In genomic region chr1:161718559-161719324, GRCh38 we compare ENCODE assay signal across 13 cellular contexts. TPM values are rescaled to one million over a fixed set of nuclear protein-coding genes. Genes with fewer than 3 reads are reported as not detected.
A peak's percentile ranks its signal among the peaks of the same experiment; 100 is the strongest.
DNase-seq lines count a peak whose midpoint lies in the region; ATAC-seq and TF ChIP-seq lines count a peak whose summit lies in the region.
"Had no signal": no experiment of that assay in that cellular context is flagged by ENCODE, and none has a peak within 500 bp of the region (broad histone marks: within the 10 kb centered on the region; RNA-seq: fewer than 3 reads in every experiment).

No MANE protein-coding gene starts in this region.

- no peaks in the 10 kb centered on the region for H3K36me3 ChIP-seq in A673 (ENCODE audit: insufficient read depth, low read length, poor library complexity, severe bottlenecking)
- H3K36me3 ChIP-seq: gastrocnemius medialis had no signal

- no peaks in the 10 kb centered on the region for H3K9me3 ChIP-seq in A673 (ENCODE audit: low read depth, low read length, poor library complexity, severe bottlenecking)
- H3K9me3 ChIP-seq: gastrocnemius medialis had no signal

- peak; percentile 55 for ATAC-seq in GM19025 (IDR thresholded peaks at IDR 0.05; ENCODE audit: low read depth, unreplicated experiment)
- peak; percentile 46 for ATAC-seq in HG02623 (IDR thresholded peaks at IDR 0.05; ENCODE audit: unreplicated experiment)
- ATAC-seq in left lobe of liver, result no peak
- ATAC-seq: gastrocnemius medialis, right cardiac atrium had no signal

- CTCF ChIA-PET in A673 (lab: Charles Lee), result no interaction called here

- intact Hi-C loops in A673 (cut with micrococcal nuclease; ENCODE audit: unreplicated experiment), result no loop called here

- BruUV-seq in A673 (replicated peaks; lab: Mats Ljungman, UMichigan), result no TSS peak

- TF ChIP-seq CTCF in A673 (conservative IDR thresholded peaks at IDR 0.05; ENCODE audit: low read depth, low read length), result no peak

- DNase-seq in NAMALWA (ENCODE audit: low spot score) (peak; percentile 93), renal cortical epithelial cell (ENCODE audit: low read depth) (peak; percentile 23), left lobe of liver (ENCODE audit: low spot score) (no peak), NCI-H1105 (lab: John Stamatoyannopoulos, UW) (no peak), A673 (ENCODE audit: low spot score) (no peak)
- DNase-seq: gastrocnemius medialis, H7, mammary epithelial cell, NCI-H446 treated with DMSO at 0.1 percent for 48 hours, right cardiac atrium had no signal

- H3K4me3 ChIP-seq in A673 (ENCODE audit: low read depth, low read length, poor library complexity, severe bottlenecking), result no peak overlapping the region
- H3K4me3 ChIP-seq: gastrocnemius medialis had no signal

- POLR2A ChIA-PET in A673 (lab: Charles Lee; ENCODE audit: low non-redundant PET), result no interaction called here

- no peaks in the 10 kb centered on the region for H3K27me3 ChIP-seq in A673 (replicated peaks; ENCODE audit: insufficient read depth, low read depth, low read length, poor library complexity)

- no peaks in the 10 kb centered on the region for H3K4me1 ChIP-seq in A673 (ENCODE audit: insufficient read depth, low read length, poor library complexity, severe bottlenecking)
- H3K4me1 ChIP-seq: gastrocnemius medialis had no signal

- H3K27ac ChIP-seq in A673 (ENCODE audit: low read depth, low read length, poor library complexity, severe bottlenecking), result no peak overlapping the region
- H3K27ac ChIP-seq: gastrocnemius medialis, KMS-11 had no signal

RNA-seq across cellular contexts. Expression of gene FCRLB, which starts 2.6 kb away (rescaled TPM):
- total RNA-seq in renal cortical epithelial cell, result 1.1 and 1.9 TPM in 2 replicates
- total RNA-seq in left lobe of liver, result 0.53 TPM
- total RNA-seq in A673 (2021), result 0.35 and 0.67 TPM in 2 replicates
- total RNA-seq: gastrocnemius medialis had no signal

RNA-seq across cellular contexts. Expression of gene FCRLA, which starts 11.7 kb away (rescaled TPM):
- total RNA-seq in renal cortical epithelial cell (1.4 TPM in 1 of 2 replicates, not detected in the other), left lobe of liver (not detected), A673 (2021) (not detected in 2 replicates)
- total RNA-seq: gastrocnemius medialis, H7, right cardiac atrium had no signal

RNA-seq across cellular contexts. Expression of gene DUSP12, which starts 30.8 kb away (rescaled TPM):
- total RNA-seq in renal cortical epithelial cell (30.0 and 37.9 TPM in 2 replicates), left lobe of liver (4.8 TPM), A673 (2021) (62.9 and 63.6 TPM in 2 replicates)

RNA-seq across cellular contexts. Expression of gene ATF6, which starts 47.4 kb away (rescaled TPM):
- total RNA-seq in renal cortical epithelial cell (35.1 and 42.8 TPM in 2 replicates), left lobe of liver (14.4 TPM), A673 (2021) (21.8 and 24.4 TPM in 2 replicates)

RNA-seq across cellular contexts. Expression of gene FCGR2B, which starts 55.8 kb away (rescaled TPM):
- total RNA-seq in renal cortical epithelial cell (not detected in 2 replicates), left lobe of liver (14.9 TPM), A673 (2021) (not detected in 2 replicates)
- total RNA-seq: H7, mammary epithelial cell had no signal

Comparison
In these comparisons a context has a peak if more than half of its experiments do, and no peak if none do; other contexts are left out.
1. DNase-seq: peak in NAMALWA (single experiment) and renal cortical epithelial cell (single experiment); none in left lobe of liver (single experiment), NCI-H1105 (single experiment) and A673 (single experiment).